ENCODE assay signal across 8 cellular contexts in genomic region chr6:139029470-139030210, GRCh38. TPM values are rescaled to one million over a fixed set of nuclear protein-coding genes. Genes with fewer than 3 reads are reported as not detected.
A peak's percentile ranks its signal among the peaks of the same experiment; 100 is the strongest.
DNase-seq lines count a peak whose midpoint lies in the region; ATAC-seq lines count a peak whose summit lies in the region.

No MANE protein-coding gene starts in this region.

- DNase-seq in CD8-positive, alpha-beta memory T cell: peak in 2 of 5 donors; percentile 15 to 16
- DNase-seq in NOMO-1 (lab: John Stamatoyannopoulos, UW; ENCODE audit: unreplicated experiment in 2 of 2) (peak; percentile 19 to 33), COLO829 (ENCODE audit: low spot score) (no peak)

- POLR2A ChIA-PET in CD8-positive, alpha-beta memory T cell (lab: Charles Lee): interaction anchor here (0.5 to 1.6 kb wide), 11 partner anchors 26 to 1122 kb away, joined by 3 to 7 read pairs (median 3); partner anchors contain the start of gene CITED2

- peak overlapping the region; percentile 70 for H3K4me3 ChIP-seq in CD8-positive, alpha-beta memory T cell (ENCODE audit: low read length)
- H3K4me3 ChIP-seq in iPS-11a (ENCODE audit: low read depth, low read length) (peak overlapping the region; percentile 89), skeletal muscle satellite cell (ENCODE audit: low read length) (peak overlapping the region; percentile 85)

- peak overlapping the region; percentile 85 for H3K9ac ChIP-seq in skeletal muscle satellite cell (ENCODE audit: low read depth, low read length)

- H3K27ac Mint-ChIP-seq in CD8-positive, alpha-beta memory T cell: no peak overlapping the region

- no peaks in the 10 kb centered on the region for H3K9me3 ChIP-seq in CD8-positive, alpha-beta memory T cell (ENCODE audit: low read length)
- H3K9me3 ChIP-seq in skeletal muscle satellite cell (replicated peaks; ENCODE audit: low read length): no peaks in the 10 kb centered on the region

- ATAC-seq in GM19324 (IDR thresholded peaks at IDR 0.05; ENCODE audit: low FRiP score, unreplicated experiment) (peak; percentile 45), HG03280 (IDR thresholded peaks at IDR 0.05; ENCODE audit: unreplicated experiment) (peak; percentile 34)

- H3K27ac ChIP-seq in CD8-positive, alpha-beta memory T cell (ENCODE audit: low read depth, low read length): peak overlapping the region; percentile 71
- peak overlapping the region; percentile 61 for H3K27ac ChIP-seq in angular gyrus (ENCODE audit: low read depth, low read length)

- H3K4me1 ChIP-seq in CD8-positive, alpha-beta memory T cell (ENCODE audit: insufficient read depth, low read length): peaks cover 20% of the 10 kb centered on the region
- peaks cover 13% of the 10 kb centered on the region for H3K4me1 ChIP-seq in skeletal muscle satellite cell (ENCODE audit: control insufficient read depth, insufficient read depth, low read length)

- no peaks in the 10 kb centered on the region for H3K9me3 Mint-ChIP-seq in CD8-positive, alpha-beta memory T cell

- no peaks in the 10 kb centered on the region for H3K27me3 Mint-ChIP-seq in CD8-positive, alpha-beta memory T cell

- H3K4me1 Mint-ChIP-seq in CD8-positive, alpha-beta memory T cell: peaks cover 34 to 40% (median 36%) of the 10 kb centered on the region in 3 donors

- peaks cover under 1% of the 10 kb centered on the region for H3K36me3 ChIP-seq in CD8-positive, alpha-beta memory T cell (ENCODE audit: insufficient read depth, low read length)
- peaks cover 5% of the 10 kb centered on the region for H3K36me3 ChIP-seq in skeletal muscle satellite cell (ENCODE audit: insufficient read depth, low read length)

- CTCF ChIA-PET in CD8-positive, alpha-beta memory T cell (lab: Charles Lee): interaction anchor here (1.2 to 2.9 kb wide), 5 partner anchors 40 to 335 kb away, joined by 3 to 12 read pairs (median 4); no protein-coding TSS in a partner anchor

- no peaks in the 10 kb centered on the region for H3K27me3 ChIP-seq in CD8-positive, alpha-beta memory T cell (ENCODE audit: insufficient read depth, low read length, poor library complexity, severe bottlenecking)
- no peaks in the 10 kb centered on the region for H3K27me3 ChIP-seq in skeletal muscle satellite cell (ENCODE audit: control insufficient read depth, insufficient read depth, low read length)

- H3K4me2 ChIP-seq in skeletal muscle satellite cell (ENCODE audit: low read length): peak overlapping the region; percentile 94

- H3K4me3 Mint-ChIP-seq in CD8-positive, alpha-beta memory T cell: peak overlapping the region in 1 of 7 donors; percentile 98

- H3K36me3 Mint-ChIP-seq in CD8-positive, alpha-beta memory T cell: peaks cover 0 to 27% (median 9%) of the 10 kb centered on the region in 3 donors

RNA-seq across cellular contexts. Expression of gene ABRACL, which starts 1.1 kb away (rescaled TPM):
- 100 to 1,000 TPM; 141 to 145 TPM for total RNA-seq in CD8-positive, alpha-beta memory T cell
- 212 TPM for polyA plus RNA-seq in CD8-positive, alpha-beta memory T cell
- 61.8 and 75.0 TPM in 2 replicates for total RNA-seq in skeletal muscle satellite cell (2012; rRNA removed)

RNA-seq across cellular contexts. Expression of gene REPS1, which starts 41.6 kb away (rescaled TPM):
- 10 to 100 TPM; 64.4 to 69.5 TPM for total RNA-seq in CD8-positive, alpha-beta memory T cell
- polyA plus RNA-seq in CD8-positive, alpha-beta memory T cell: 37.3 TPM
- total RNA-seq in skeletal muscle satellite cell (2012; rRNA removed): 58.3 and 71.9 TPM in 2 replicates
